10 cellular contexts compared by ENCODE assay signal in genomic region chr18:76380791-76381405, GRCh38.
A peak's percentile ranks its signal among the peaks of the same experiment; 100 is the strongest.
DNase-seq lines count a peak whose midpoint lies in the region; ATAC-seq and TF ChIP-seq lines count a peak whose summit lies in the region.
"Had no signal": no experiment of that assay in that cellular context is flagged by ENCODE, and none has a peak within 500 bp of the region (broad histone marks: within the 10 kb centered on the region; RNA-seq: fewer than 3 reads in every experiment).

No MANE protein-coding gene starts in this region.

- no peak overlapping the region for H3K27ac Mint-ChIP-seq in activated naive CD4-positive, alpha-beta T cell treated with anti-CD3 and anti-CD28 coated beads for 36 hours
- H3K27ac Mint-ChIP-seq: CD8-positive, alpha-beta T cell had no signal

- H3K4me3 ChIP-seq in SU-DHL-6 (ENCODE audit: insufficient read depth, low read length, poor library complexity, severe bottlenecking) (no peak overlapping the region), foreskin fibroblast (ENCODE audit: low read depth in 1 of 2, low read length in 2 of 2) (no peak overlapping the region), thyroid gland (replicated peaks in 1 of 3) (no peak overlapping the region)

- H3K4me1 ChIP-seq in thyroid gland = no peaks in the 10 kb centered on the region

- H3K9ac ChIP-seq in SU-DHL-6 (ENCODE audit: low read length) = no peak overlapping the region

- no peaks in the 10 kb centered on the region for H3F3A ChIP-seq in SU-DHL-6 (ENCODE audit: insufficient read depth)

- H3K9me3 ChIP-seq in SU-DHL-6 (ENCODE audit: insufficient read depth, low read length) = no peaks in the 10 kb centered on the region
- H3K9me3 ChIP-seq in thyroid gland = no peaks in the 10 kb centered on the region

- H3K79me2 ChIP-seq in SU-DHL-6 (ENCODE audit: insufficient read depth, low read length) = peaks cover 15% of the 10 kb centered on the region; the same call in 1 of the 2 replicates

- peaks cover 17% of the 10 kb centered on the region for H3K4me1 Mint-ChIP-seq in activated naive CD4-positive, alpha-beta T cell treated with anti-CD3 and anti-CD28 coated beads for 36 hours (ENCODE audit: low read depth)

- CTCF ChIA-PET in activated naive CD4-positive, alpha-beta T cell treated with anti-CD3 and anti-CD28 coated beads for 36 hours (lab: Charles Lee) = no interaction called here

- no peaks in the 10 kb centered on the region for H3K36me3 ChIP-seq in SU-DHL-6 (ENCODE audit: low read length)
- peaks cover 11 to 16% of the 10 kb centered on the region in 2 donors for H3K36me3 ChIP-seq in thyroid gland

- peak; percentile 32 for DNase-seq in activated naive CD4-positive, alpha-beta T cell treated with Interleukin-2 at 50 U/mL for 16 hours
- DNase-seq in activated naive CD4-positive, alpha-beta T cell treated with anti-CD3 and anti-CD28 coated beads for 36 hours = no peak
- DNase-seq in foreskin fibroblast = peak; percentile 28 to 57
- peak; percentile 45 for DNase-seq in stimulated activated naive CD8-positive, alpha-beta T cell treated with anti-CD3 and anti-CD28 coated beads, Interleukin-15, Interleukin-2, amounts not matched to agents 100 U/mL and 50 U/mL, for 24 hours
- no peak for DNase-seq in thyroid gland
- no peak for DNase-seq in HCEC 1CT
- no peak for DNase-seq in occipital lobe (lab: John Stamatoyannopoulos, UW)
- DNase-seq: cerebellar nuclear complex had no signal

- 74 to 87% methylated on average over 25 to 26 of the region's 26 CpGs for WGBS in thyroid gland, 2 donors

- no peaks in the 10 kb centered on the region for H3K27me3 ChIP-seq in SU-DHL-6 (ENCODE audit: low read length)
- H3K27me3 ChIP-seq in thyroid gland = no peaks in the 10 kb centered on the region

- TF ChIP-seq CTCF in SU-DHL-6 (IDR thresholded peaks at IDR 0.05; ENCODE audit: insufficient read depth, low read length, poor library complexity, severe bottlenecking) (peak; percentile 54), foreskin fibroblast (IDR thresholded peaks at IDR 0.05; ENCODE audit: low read depth, low read length) (peak; percentile 64), thyroid gland (IDR thresholded peaks at IDR 0.05) (peak in 3 of 6 experiments; percentile 26 to 45 (median 30))

- no peaks in the 10 kb centered on the region for H3K27me3 Mint-ChIP-seq in activated naive CD4-positive, alpha-beta T cell treated with anti-CD3 and anti-CD28 coated beads for 36 hours (ENCODE audit: low read depth)

- H3K4me2 ChIP-seq in SU-DHL-6 (ENCODE audit: low read depth, low read length, poor library complexity, severe bottlenecking) = no peak overlapping the region

- no peaks in the 10 kb centered on the region; the same call in 1 of the 2 replicates for H4K20me1 ChIP-seq in SU-DHL-6 (ENCODE audit: low read depth, low read length)

- no peak for ATAC-seq in stimulated activated naive CD8-positive, alpha-beta T cell treated with anti-CD3 and anti-CD28 coated beads, Interleukin-15, Interleukin-2, amounts not matched to agents 100 U/mL and 50 U/mL, for 24 hours
- ATAC-seq: CD8-positive, alpha-beta T cell had no signal

- TF ChIP-seq POLR2A in thyroid gland (IDR thresholded peaks at IDR 0.05) = no peak

- no peak overlapping the region for H2AFZ ChIP-seq in SU-DHL-6 (ENCODE audit: low read depth, low read length, severe bottlenecking)

- H3K27ac ChIP-seq in SU-DHL-6 (ENCODE audit: low read depth, low read length) = no peak overlapping the region
- no peak overlapping the region for H3K27ac ChIP-seq in thyroid gland

- intact Hi-C loops in activated naive CD4-positive, alpha-beta T cell treated with anti-CD3 and anti-CD28 coated beads for 36 hours (cut with micrococcal nuclease) = no loop called here
- intact Hi-C loops in thyroid gland (cut with DNase I) = no loop called here

- no peak overlapping the region for H3K4me3 Mint-ChIP-seq in activated naive CD4-positive, alpha-beta T cell treated with anti-CD3 and anti-CD28 coated beads for 36 hours
- H3K4me3 Mint-ChIP-seq: CD8-positive, alpha-beta T cell had no signal

- peaks cover 7% of the 10 kb centered on the region for H3K36me3 Mint-ChIP-seq in activated naive CD4-positive, alpha-beta T cell treated with anti-CD3 and anti-CD28 coated beads for 36 hours (ENCODE audit: low read depth)

- no peaks in the 10 kb centered on the region for H3K9me3 Mint-ChIP-seq in activated naive CD4-positive, alpha-beta T cell treated with anti-CD3 and anti-CD28 coated beads for 36 hours
- H3K9me3 Mint-ChIP-seq: CD8-positive, alpha-beta T cell had no signal

- H3K9me2 ChIP-seq in SU-DHL-6 (replicated peaks; ENCODE audit: insufficient read depth, low read length) = no peaks in the 10 kb centered on the region

Comparison
In these comparisons a context has a peak if more than half of its experiments do, and no peak if none do; other contexts are left out.
1. DNase-seq: peak in activated naive CD4-positive, alpha-beta T cell treated with Interleukin-2 at 50 U/mL for 16 hours (single experiment), foreskin fibroblast (2 of 2) and stimulated activated naive CD8-positive, alpha-beta T cell treated with anti-CD3 and anti-CD28 coated beads, Interleukin-15, Interleukin-2, amounts not matched to agents 100 U/mL and 50 U/mL, for 24 hours (single experiment); none in activated naive CD4-positive, alpha-beta T cell treated with anti-CD3 and anti-CD28 coated beads for 36 hours (single experiment), thyroid gland (0 of 2), HCEC 1CT (single experiment) and occipital lobe (single experiment).